In genomic region chr7:143329471-143330170, GRCh38 we compare ENCODE assay signal across 31 cellular contexts. TPM values are rescaled to one million over a fixed set of nuclear protein-coding genes. Genes with fewer than 3 reads are reported as not detected.
A peak's percentile ranks its signal among the peaks of the same experiment; 100 is the strongest.
DNase-seq lines count a peak whose midpoint lies in the region; ATAC-seq and TF ChIP-seq lines count a peak whose summit lies in the region.
"Had no signal": no experiment of that assay in that cellular context is flagged by ENCODE, and none has a peak within 500 bp of the region (broad histone marks: within the 10 kb centered on the region; RNA-seq: fewer than 3 reads in every experiment).

No MANE protein-coding gene starts in this region.

- 92% methylated on average over 10 of the region's 10 CpGs for WGBS in smooth muscle cell (ENCODE audit: low lambda C conversion rate)

- H3K27ac ChIP-seq in OCI-LY3 (ENCODE audit: low read length) (no peak overlapping the region), smooth muscle cell (ENCODE audit: low read depth) (no peak overlapping the region)
- H3K27ac ChIP-seq: parathyroid adenoma, spleen, thoracic aorta had no signal

- 0 out of 2 replicates have a peak, but pooled peaks have one; percentile 25 for TF ChIP-seq CTCF in OCI-LY3 (IDR thresholded peaks at IDR 0.05; ENCODE audit: low read depth, low read length)
- TF ChIP-seq CTCF in smooth muscle cell (IDR thresholded peaks at IDR 0.05; ENCODE audit: borderline replicate concordance, insufficient read depth, poor library complexity, severe bottlenecking), result no peak

- no peaks in the 10 kb centered on the region for H3K27me3 Mint-ChIP-seq in activated naive CD4-positive, alpha-beta T cell treated with anti-CD3 and anti-CD28 coated beads for 36 hours (ENCODE audit: low read depth)
- H3K27me3 Mint-ChIP-seq: activated naive CD8-positive, alpha-beta T cell treated with anti-CD3 and anti-CD28 coated beads for 36 hours; stimulated activated naive CD8-positive, alpha-beta T cell treated with anti-CD3 and anti-CD28 coated beads, Interleukin-15, amount 100 ng/mL, for 72 hours had no signal

- H3K9me3 Mint-ChIP-seq in activated naive CD4-positive, alpha-beta T cell treated with anti-CD3 and anti-CD28 coated beads for 36 hours, result no peaks in the 10 kb centered on the region
- H3K9me3 Mint-ChIP-seq: activated naive CD8-positive, alpha-beta T cell treated with anti-CD3 and anti-CD28 coated beads for 36 hours; activated T-helper 17 cell treated with anti-CD3 and anti-CD28 coated beads, Interleukin-2, amount 50 U/mL, for 72 hours; stimulated activated naive CD8-positive, alpha-beta T cell treated with anti-CD3 and anti-CD28 coated beads, Interleukin-15, amount 100 ng/mL, for 72 hours had no signal

- no peaks in the 10 kb centered on the region for H3F3A ChIP-seq in smooth muscle cell (ENCODE audit: low read depth)

- no peaks in the 10 kb centered on the region for H3K36me3 Mint-ChIP-seq in activated naive CD4-positive, alpha-beta T cell treated with anti-CD3 and anti-CD28 coated beads for 36 hours (ENCODE audit: low read depth)
- H3K36me3 Mint-ChIP-seq: activated naive CD8-positive, alpha-beta T cell treated with anti-CD3 and anti-CD28 coated beads for 36 hours; CD4-positive, CD25-positive, alpha-beta regulatory T cell had no signal

- intact Hi-C loops in activated naive CD4-positive, alpha-beta T cell treated with anti-CD3 and anti-CD28 coated beads for 36 hours (cut with micrococcal nuclease), result no loop called here
- intact Hi-C loops in head of caudate nucleus (cut with DNase I), result loop anchor here (10.0 kb wide), 1 partner anchor 85 kb away; no protein-coding TSS in a partner anchor

- H3K4me1 ChIP-seq in OCI-LY3 (ENCODE audit: low read length), result peaks cover 22% of the 10 kb centered on the region
- no peaks in the 10 kb centered on the region for H3K4me1 ChIP-seq in smooth muscle cell (ENCODE audit: low read depth)
- H3K4me1 ChIP-seq: parathyroid adenoma had no signal

- H3K4me3 Mint-ChIP-seq in activated naive CD4-positive, alpha-beta T cell treated with anti-CD3 and anti-CD28 coated beads for 36 hours, result no peak overlapping the region
- H3K4me3 Mint-ChIP-seq: activated CD8-positive, alpha-beta T cell treated with anti-CD3 and anti-CD28 coated beads, Interleukin-2, amount 10 ng/mL, durations not matched to agents 7 days and 5 days; activated naive CD8-positive, alpha-beta T cell treated with anti-CD3 and anti-CD28 coated beads for 36 hours; activated T-helper 17 cell treated with anti-CD3 and anti-CD28 coated beads, Interleukin-2, amount 50 U/mL, for 72 hours; CD4-positive, CD25-positive, alpha-beta regulatory T cell; stimulated activated naive CD8-positive, alpha-beta T cell treated with anti-CD3 and anti-CD28 coated beads, Interleukin-15, amount 100 ng/mL, for 72 hours had no signal

- H2AFZ ChIP-seq in OCI-LY3 (ENCODE audit: low read depth, low read length), result no peak overlapping the region
- no peak overlapping the region for H2AFZ ChIP-seq in smooth muscle cell (ENCODE audit: low read depth)
- H2AFZ ChIP-seq: parathyroid adenoma had no signal

- H3K4me3 ChIP-seq in OCI-LY3 (ENCODE audit: low read length), result no peak overlapping the region
- no peak overlapping the region for H3K4me3 ChIP-seq in smooth muscle cell
- H3K4me3 ChIP-seq: spleen, thoracic aorta had no signal

- H4K20me1 ChIP-seq in OCI-LY3 (ENCODE audit: insufficient read depth, low read length) (no peaks in the 10 kb centered on the region), smooth muscle cell (ENCODE audit: low read depth) (no peaks in the 10 kb centered on the region)

- H3K9me3 ChIP-seq in OCI-LY3 (ENCODE audit: insufficient read depth, low read length) (no peaks in the 10 kb centered on the region), smooth muscle cell (replicated peaks; ENCODE audit: low read depth) (no peaks in the 10 kb centered on the region)
- H3K9me3 ChIP-seq: spleen, thoracic aorta had no signal

- H3K36me3 ChIP-seq in OCI-LY3 (replicated peaks; ENCODE audit: low read depth, low read length) (no peaks in the 10 kb centered on the region), smooth muscle cell (ENCODE audit: low read depth) (no peaks in the 10 kb centered on the region)
- H3K36me3 ChIP-seq: spleen, thoracic aorta had no signal

- no peak overlapping the region for H3K27ac Mint-ChIP-seq in activated naive CD4-positive, alpha-beta T cell treated with anti-CD3 and anti-CD28 coated beads for 36 hours
- H3K27ac Mint-ChIP-seq: activated CD8-positive, alpha-beta T cell treated with anti-CD3 and anti-CD28 coated beads, Interleukin-2, amount 10 ng/mL, durations not matched to agents 7 days and 5 days; activated naive CD8-positive, alpha-beta T cell treated with anti-CD3 and anti-CD28 coated beads for 36 hours; activated T-helper 17 cell treated with anti-CD3 and anti-CD28 coated beads, Interleukin-2, amount 50 U/mL, for 72 hours; CD4-positive, CD25-positive, alpha-beta regulatory T cell; stimulated activated naive CD8-positive, alpha-beta T cell treated with anti-CD3 and anti-CD28 coated beads, Interleukin-15, amount 100 ng/mL, for 72 hours had no signal

- H3K9ac ChIP-seq in OCI-LY3 (ENCODE audit: low read length) (no peak overlapping the region), smooth muscle cell (ENCODE audit: low read depth) (no peak overlapping the region)
- H3K9ac ChIP-seq: parathyroid adenoma had no signal

- CTCF ChIA-PET in activated naive CD4-positive, alpha-beta T cell treated with anti-CD3 and anti-CD28 coated beads for 36 hours (lab: Charles Lee), result interaction anchor here (0.8 kb wide), 2 partner anchors 30 to 50 kb away, joined by 3 read pairs; no protein-coding TSS in a partner anchor

- peak; percentile 12 for DNase-seq in activated naive CD4-positive, alpha-beta T cell treated with anti-CD3 and anti-CD28 coated beads for 36 hours
- no peak for DNase-seq in activated naive CD4-positive, alpha-beta T cell (lab: John Stamatoyannopoulos, UW)
- peak in 34 of 42 donors; percentile 14 to 84 (median 54) for DNase-seq in head of caudate nucleus
- no peak for DNase-seq in activated effector memory CD4-positive, alpha-beta T cell treated with Interleukin-2 at 50 U/mL for 16 hours
- DNase-seq in smooth muscle cell (lab: John Stamatoyannopoulos, UW; ENCODE audit: unreplicated experiment), result no peak
- no peak for DNase-seq in T-helper 1 cell
- DNase-seq: activated CD4-positive, CD25-positive, alpha-beta regulatory T cell treated with anti-CD3 and anti-CD28 coated beads, Interleukin-2, amount 50 U/mL, for 72 hours; activated CD8-positive, alpha-beta T cell treated with anti-CD3 and anti-CD28 coated beads, Interleukin-2, amount 10 ng/mL, durations not matched to agents 7 days and 5 days; activated naive CD8-positive, alpha-beta T cell treated with anti-CD3 and anti-CD28 coated beads for 36 hours; aorta; CD4-positive, CD25-positive, alpha-beta regulatory T cell; effector CD4-positive, alpha-beta T cell; Kasumi-1; left ventricle myocardium superior; mesendoderm; MV-4-11; NCI-H446; right cardiac atrium; spleen; stimulated activated CD4-positive, alpha-beta T cell treated with anti-CD3 and anti-CD28 coated beads, Interleukin-2, amount 100 ng/mL, for 24 hours; stimulated activated CD8-positive, alpha-beta memory T cell treated with anti-CD3 and anti-CD28 coated beads, Interleukin-4, amount 100 ng/mL, for 48 hours; stimulated activated naive CD8-positive, alpha-beta T cell treated with anti-CD3 and anti-CD28 coated beads, Interleukin-15, amount 100 ng/mL, for 72 hours; T-helper 2 cell had no signal

- H3K4me2 ChIP-seq in OCI-LY3 (ENCODE audit: low read length) (no peak overlapping the region), smooth muscle cell (no peak overlapping the region)

- ATAC-seq in GM21576 (IDR thresholded peaks at IDR 0.05; ENCODE audit: unreplicated experiment), result no peak
- ATAC-seq: activated CD8-positive, alpha-beta T cell treated with anti-CD3 and anti-CD28 coated beads, Interleukin-2, amount 10 ng/mL, durations not matched to agents 7 days and 5 days; activated T-helper 17 cell treated with anti-CD3 and anti-CD28 coated beads, Interleukin-2, amount 50 U/mL, for 72 hours; left ventricle myocardium superior; right cardiac atrium; stimulated activated naive CD8-positive, alpha-beta T cell treated with anti-CD3 and anti-CD28 coated beads, Interleukin-15, amount 100 ng/mL, for 72 hours had no signal

- peaks cover 5% of the 10 kb centered on the region for H3K4me1 Mint-ChIP-seq in activated naive CD4-positive, alpha-beta T cell treated with anti-CD3 and anti-CD28 coated beads for 36 hours (ENCODE audit: low read depth)
- H3K4me1 Mint-ChIP-seq: stimulated activated naive CD8-positive, alpha-beta T cell treated with anti-CD3 and anti-CD28 coated beads, Interleukin-15, amount 100 ng/mL, for 72 hours had no signal

- peaks cover 2% of the 10 kb centered on the region; the same call in 1 of the 2 replicates for H3K27me3 ChIP-seq in OCI-LY3 (ENCODE audit: low read depth, low read length)
- no peaks in the 10 kb centered on the region for H3K27me3 ChIP-seq in smooth muscle cell (ENCODE audit: low read depth)
- H3K27me3 ChIP-seq: spleen had no signal

- H3K79me2 ChIP-seq in OCI-LY3 (ENCODE audit: low read length), result no peaks in the 10 kb centered on the region
- no peaks in the 10 kb centered on the region for H3K79me2 ChIP-seq in smooth muscle cell (ENCODE audit: low read depth)
- H3K79me2 ChIP-seq: parathyroid adenoma had no signal

RNA-seq across cellular contexts. Expression of gene CLCN1, which starts 13.7 kb away (rescaled TPM):
- total RNA-seq in activated naive CD4-positive, alpha-beta T cell treated with anti-CD3 and anti-CD28 coated beads for 36 hours, result not detected
- not detected in 2 replicates for total RNA-seq in smooth muscle cell
- polyA plus RNA-seq in smooth muscle cell, result not detected in 2 replicates
- total RNA-seq: A172; aorta; CD4-positive, CD25-positive, alpha-beta regulatory T cell; left ventricle myocardium superior; OCI-LY7; right cardiac atrium had no signal
- polyA plus RNA-seq: aorta, right cardiac atrium had no signal

RNA-seq across cellular contexts. Expression of gene FAM131B, which starts 32.9 kb away (rescaled TPM):
- 1 to 10 TPM; 1.5 to 1.7 TPM for total RNA-seq in activated naive CD4-positive, alpha-beta T cell treated with anti-CD3 and anti-CD28 coated beads for 36 hours
- total RNA-seq in smooth muscle cell, result 0.09 and 0.31 TPM in 2 replicates
- polyA plus RNA-seq in smooth muscle cell, result 0.03 TPM in 1 of 2 replicates, not detected in the other
- total RNA-seq: OCI-LY7 had no signal

RNA-seq across cellular contexts. Expression of gene CASP2, which starts 41.5 kb away (rescaled TPM):
- 100 to 1,000 TPM; 116 to 124 TPM for total RNA-seq in activated naive CD4-positive, alpha-beta T cell treated with anti-CD3 and anti-CD28 coated beads for 36 hours
- total RNA-seq in smooth muscle cell, result 13.4 and 22.0 TPM in 2 replicates
- 8.1 and 10.7 TPM in 2 replicates for polyA plus RNA-seq in smooth muscle cell

RNA-seq across cellular contexts. Expression of gene TMEM139, which starts 44.9 kb away (rescaled TPM):
- total RNA-seq in activated naive CD4-positive, alpha-beta T cell treated with anti-CD3 and anti-CD28 coated beads for 36 hours, result under 1 TPM; 0.64 to 0.74 TPM
- total RNA-seq in smooth muscle cell, result 0.99 and 9.1 TPM in 2 replicates
- 0.93 and 4.0 TPM in 2 replicates for polyA plus RNA-seq in smooth muscle cell
- total RNA-seq: Daoy had no signal

RNA-seq across cellular contexts. Expression of gene ZYX, which starts 51.5 kb away (rescaled TPM):
- 10 to 100 TPM; 75.1 to 81.5 TPM for total RNA-seq in activated naive CD4-positive, alpha-beta T cell treated with anti-CD3 and anti-CD28 coated beads for 36 hours
- 52.2 and 71.1 TPM in 2 replicates for total RNA-seq in smooth muscle cell
- 322 and 354 TPM in 2 replicates for polyA plus RNA-seq in smooth muscle cell

Comparison
In these comparisons a context has a peak if more than half of its experiments do, and no peak if none do; other contexts are left out.
1. DNase-seq: peak in activated naive CD4-positive, alpha-beta T cell treated with anti-CD3 and anti-CD28 coated beads for 36 hours (single experiment) and head of caudate nucleus (34 of 42); none in activated naive CD4-positive, alpha-beta T cell (0 of 4), activated effector memory CD4-positive, alpha-beta T cell treated with Interleukin-2 at 50 U/mL for 16 hours (single experiment), smooth muscle cell (single experiment) and T-helper 1 cell (0 of 5).